In the genomic region with DNA sequence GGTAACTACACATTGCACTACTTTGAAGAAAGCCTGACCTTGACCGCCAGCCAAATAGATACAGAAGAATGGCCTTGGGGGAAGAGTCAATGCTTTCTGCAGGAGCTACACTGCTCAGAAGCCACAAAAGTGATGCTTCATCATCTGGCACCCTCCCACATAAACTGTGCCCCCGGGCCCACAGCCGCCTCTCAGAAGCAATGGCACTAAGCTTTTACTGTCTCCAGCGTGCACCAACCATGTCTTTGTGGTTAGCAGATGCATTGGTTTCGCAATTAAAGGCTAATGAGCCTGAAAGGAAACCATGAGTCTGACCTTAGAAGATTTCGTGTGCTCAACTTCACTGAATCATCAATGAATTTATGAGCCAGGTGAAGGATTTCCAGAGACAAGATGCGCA, we compare ENCODE assay signal across 10 cellular contexts.
DNase-seq lines count a peak whose midpoint lies in the region; ATAC-seq and TF ChIP-seq lines count a peak whose summit lies in the region.
"Had no signal": no experiment of that assay in that cellular context is flagged by ENCODE, and none has a peak within 500 bp of the region (broad histone marks: within the 10 kb centered on the region; RNA-seq: fewer than 3 reads in every experiment).

No MANE protein-coding gene starts in this region.

- ATAC-seq in GM19043 (IDR thresholded peaks at IDR 0.05; ENCODE audit: low read depth, unreplicated experiment) (peak; percentile 75), HG03103 (IDR thresholded peaks at IDR 0.05; ENCODE audit: low read depth, unreplicated experiment) (peak; percentile 58)
- ATAC-seq: body of pancreas had no signal

- no peaks in the 10 kb centered on the region for H3K36me3 ChIP-seq in adipocyte (ENCODE audit: control insufficient read depth, insufficient read depth, low read length, severe bottlenecking)
- H3K36me3 ChIP-seq in tibial artery = no peaks in the 10 kb centered on the region
- H3K36me3 ChIP-seq in Peyer's patch = no peaks in the 10 kb centered on the region
- H3K36me3 ChIP-seq: upper lobe of left lung had no signal

- in situ Hi-C loops in SK-MEL-5 (cut with HindIII; ENCODE audit: low pct_unique_long_range_greater_than_20kb, low sequenced_read_pairs) = no loop called here

- intact Hi-C loops in tibial artery (cut with DNase I; ENCODE audit: low total_unique reads) = no loop called here

- DNase-seq in SK-MEL-5 (ENCODE audit: low read depth, low spot score) (peak; percentile 96), adipocyte (ENCODE audit: low read depth) (peak; percentile 77), tibial artery (no peak), Peyer's patch (no peak), NCI-H1417 treated with DMSO at 0.1 percent for 48 hours (lab: John Stamatoyannopoulos, UW) (no peak)
- DNase-seq in stimulated activated CD4-positive, alpha-beta T cell treated with anti-CD3 and anti-CD28 coated beads, Interleukin-2, amount 100 ng/mL, for 4 hours (ENCODE audit: low read depth) = peak; percentile 82
- DNase-seq: upper lobe of left lung had no signal

- H3K27ac ChIP-seq in tibial artery = no peak overlapping the region
- H3K27ac ChIP-seq in Peyer's patch = no peak overlapping the region
- H3K27ac ChIP-seq: body of pancreas, upper lobe of left lung had no signal

- no peak for TF ChIP-seq POLR2A in Peyer's patch (IDR thresholded peaks at IDR 0.05)

- no peak overlapping the region for H3K9ac ChIP-seq in adipocyte (ENCODE audit: low read length)

- no peak for TF ChIP-seq CTCF in tibial artery (IDR thresholded peaks at IDR 0.05)
- no peak for TF ChIP-seq CTCF in Peyer's patch (IDR thresholded peaks at IDR 0.05)

- H3K9me3 ChIP-seq in adipocyte (ENCODE audit: control insufficient read depth, low read length) (no peaks in the 10 kb centered on the region), tibial artery (no peaks in the 10 kb centered on the region), Peyer's patch (no peaks in the 10 kb centered on the region)
- H3K9me3 ChIP-seq: body of pancreas, upper lobe of left lung had no signal

- peaks cover 6% of the 10 kb centered on the region for H3K4me1 ChIP-seq in adipocyte (ENCODE audit: control insufficient read depth, insufficient read depth, low read length)
- H3K4me1 ChIP-seq in tibial artery = no peaks in the 10 kb centered on the region
- H3K4me1 ChIP-seq in Peyer's patch = no peaks in the 10 kb centered on the region
- H3K4me1 ChIP-seq: body of pancreas had no signal

- H3K4me3 ChIP-seq in adipocyte (ENCODE audit: low read length) (no peak overlapping the region), tibial artery (no peak overlapping the region), Peyer's patch (no peak overlapping the region)
- H3K4me3 ChIP-seq: body of pancreas, upper lobe of left lung had no signal

- no peaks in the 10 kb centered on the region for H3K27me3 ChIP-seq in adipocyte (replicated peaks; ENCODE audit: control insufficient read depth, insufficient read depth, low read length)
- H3K27me3 ChIP-seq in tibial artery = no peaks in the 10 kb centered on the region
- no peaks in the 10 kb centered on the region for H3K27me3 ChIP-seq in Peyer's patch
- H3K27me3 ChIP-seq: body of pancreas, upper lobe of left lung had no signal

Comparison
In these comparisons a context has a peak if more than half of its experiments do, and no peak if none do; other contexts are left out.
1. DNase-seq: peak in SK-MEL-5 (single experiment), adipocyte (single experiment) and stimulated activated CD4-positive, alpha-beta T cell treated with anti-CD3 and anti-CD28 coated beads, Interleukin-2, amount 100 ng/mL, for 4 hours (single experiment); none in tibial artery (0 of 2), Peyer's patch (0 of 3) and NCI-H1417 treated with DMSO at 0.1 percent for 48 hours (single experiment).